ENCODE assay signal across 8 cellular contexts in genomic region chr7:87926581-87927461, GRCh38. TPM values are rescaled to one million over a fixed set of nuclear protein-coding genes. Genes with fewer than 3 reads are reported as not detected.
DNase-seq lines count a peak whose midpoint lies in the region; ATAC-seq and TF ChIP-seq lines count a peak whose summit lies in the region.

No MANE protein-coding gene starts in this region.

- H3K4me2 ChIP-seq in neuronal stem cell (ENCODE audit: insufficient read depth, low read length, poor library complexity, severe bottlenecking), result no peak overlapping the region

- H2BK12ac ChIP-seq in neuronal stem cell (ENCODE audit: low read length), result no peak overlapping the region

- no peak overlapping the region for H2BK15ac ChIP-seq in neuronal stem cell (ENCODE audit: low read length)

- H3K79me1 ChIP-seq in neuronal stem cell (ENCODE audit: low read depth, low read length), result no peaks in the 10 kb centered on the region

- H2BK120ac ChIP-seq in neuronal stem cell (ENCODE audit: low read depth, low read length), result no peak overlapping the region

- H4K91ac ChIP-seq in neuronal stem cell (ENCODE audit: low read depth, low read length, poor library complexity), result no peak overlapping the region

- H2BK5ac ChIP-seq in neuronal stem cell (ENCODE audit: low read length), result no peak overlapping the region

- H3K9ac ChIP-seq in ES-I3 (ENCODE audit: low read depth, low read length) (peak overlapping the region; percentile 5), neuronal stem cell (ENCODE audit: low read depth, low read length, poor library complexity) (no peak overlapping the region)

- DNase-seq in SK-N-DZ (ENCODE audit: low spot score) (peak; percentile 22), neuronal stem cell (ENCODE audit: low spot score) (no peak), left ventricle myocardium inferior (no peak), testis (no peak), medulla oblongata (ENCODE audit: extremely low spot score) (no peak)

- H2AK5ac ChIP-seq in neuronal stem cell (ENCODE audit: low read depth, low read length), result no peak overlapping the region

- H3K14ac ChIP-seq in neuronal stem cell (ENCODE audit: low read length), result no peak overlapping the region

- ATAC-seq in GM19397 (IDR thresholded peaks at IDR 0.05; ENCODE audit: unreplicated experiment) (peak; percentile 99), HG03280 (IDR thresholded peaks at IDR 0.05; ENCODE audit: unreplicated experiment) (peak; percentile 95)

- H3K23ac ChIP-seq in neuronal stem cell (ENCODE audit: low read depth, low read length, poor library complexity), result no peak overlapping the region

- no peaks in the 10 kb centered on the region for H3K36me3 ChIP-seq in ES-I3 (ENCODE audit: insufficient read depth, low read length)
- H3K36me3 ChIP-seq in neuronal stem cell (replicated peaks in 1 of 2; ENCODE audit: control insufficient read depth in 2 of 2, insufficient read depth in 2 of 2, low read length in 2 of 2), result no peaks in the 10 kb centered on the region
- no peaks in the 10 kb centered on the region for H3K36me3 ChIP-seq in left ventricle myocardium inferior
- no peaks in the 10 kb centered on the region for H3K36me3 ChIP-seq in testis (ENCODE audit: low read depth, missing control alignments)

- TF ChIP-seq CTCF in left ventricle myocardium inferior (IDR thresholded peaks at IDR 0.05; ENCODE audit: borderline replicate concordance) (no peak), testis (IDR thresholded peaks at IDR 0.05) (no peak)

- intact Hi-C loops in left ventricle myocardium inferior (cut with micrococcal nuclease) (no loop called here), testis (cut with DNase I; ENCODE audit: low total_unique reads) (no loop called here)

- WGBS in neuronal stem cell (ENCODE audit: extremely low coverage in 2 of 2, insufficient read length in 2 of 2, insufficient replicate concordance in 1 of 2), 2 donors, result no CpG with 5 or more reads among the region's 6 CpGs
- 61 to 68% methylated on average over 5 to 6 of the region's 6 CpGs for WGBS in testis, 2 donors

- no peak overlapping the region for H3K27ac ChIP-seq in neuronal stem cell (replicated peaks; ENCODE audit: low read length)
- no peak overlapping the region for H3K27ac ChIP-seq in left ventricle myocardium inferior (replicated peaks)
- H3K27ac ChIP-seq in testis, result no peak overlapping the region

- H3K18ac ChIP-seq in neuronal stem cell (ENCODE audit: low read length), result no peak overlapping the region

- H4K8ac ChIP-seq in neuronal stem cell (ENCODE audit: low read depth, low read length), result no peak overlapping the region

- H3K4me1 ChIP-seq in ES-I3 (ENCODE audit: insufficient read depth, low read length) (peaks cover 6% of the 10 kb centered on the region; the same call in 1 of the 2 replicates), neuronal stem cell (ENCODE audit: control insufficient read depth in 2 of 2, insufficient read depth in 1 of 2, low read depth in 1 of 2, low read length in 2 of 2) (peaks cover 2% of the 10 kb centered on the region in 2 donors), left ventricle myocardium inferior (no peaks in the 10 kb centered on the region), testis (no peaks in the 10 kb centered on the region)

- H2AFZ ChIP-seq in neuronal stem cell (ENCODE audit: low read length), result peak overlapping the region; percentile 37

- H3K9me3 ChIP-seq in ES-I3 (ENCODE audit: control insufficient read depth, insufficient read depth, low read length) (no peaks in the 10 kb centered on the region), neuronal stem cell (replicated peaks in 1 of 2; ENCODE audit: control insufficient read depth in 2 of 2, insufficient read depth in 1 of 2, low read depth in 1 of 2, low read length in 2 of 2) (no peaks in the 10 kb centered on the region), left ventricle myocardium inferior (replicated peaks) (no peaks in the 10 kb centered on the region), testis (no peaks in the 10 kb centered on the region)

- peaks cover 0 to 3% (median 0%) of the 10 kb centered on the region in 3 experiments for H3K27me3 ChIP-seq in neuronal stem cell (ENCODE audit: control insufficient read depth in 3 of 3, insufficient read depth in 3 of 3, low read depth in 1 of 3, low read length in 3 of 3)
- H3K27me3 ChIP-seq in left ventricle myocardium inferior (ENCODE audit: low read depth), result no peaks in the 10 kb centered on the region
- no peaks in the 10 kb centered on the region for H3K27me3 ChIP-seq in testis

- H3K4me3 ChIP-seq in neuronal stem cell (ENCODE audit: low read length in 2 of 2) (no peak overlapping the region), left ventricle myocardium inferior (no peak overlapping the region), testis (no peak overlapping the region)

- no peak for TF ChIP-seq POLR2A in testis (IDR thresholded peaks at IDR 0.05)

- no peak overlapping the region for H3K4ac ChIP-seq in neuronal stem cell (ENCODE audit: low read length)

RNA-seq across cellular contexts. Expression of gene ADAM22, which starts 7.2 kb away (rescaled TPM):
- polyA plus RNA-seq in SK-N-DZ (2014; cell fraction: cytosol; rRNA removed), result 11.2 and 15.3 TPM in 2 replicates
- 36.0 and 45.8 TPM in 2 replicates for polyA plus RNA-seq in SK-N-DZ (2014; cell fraction: nucleus; rRNA removed)
- polyA plus RNA-seq in neuronal stem cell (2013, experiment 1 of 2), result 5.2 TPM
- polyA plus RNA-seq in neuronal stem cell (2013, experiment 2 of 2), result 5.2 TPM
- total RNA-seq in left ventricle myocardium inferior, result 1.9 TPM
- total RNA-seq in testis, result 1 to 10 TPM; 4.4 TPM
- polyA plus RNA-seq in testis (ENCODE audit: insufficient read depth, low read depth, low replicate concordance), result 2.9 TPM

RNA-seq across cellular contexts. Expression of gene DBF4, which starts 50.5 kb away (rescaled TPM):
- polyA plus RNA-seq in SK-N-DZ (2014; cell fraction: cytosol; rRNA removed), result 45.4 and 51.3 TPM in 2 replicates
- polyA plus RNA-seq in SK-N-DZ (2014; cell fraction: nucleus; rRNA removed), result 67.1 and 71.0 TPM in 2 replicates
- 61.0 TPM for polyA plus RNA-seq in neuronal stem cell (2013, experiment 1 of 2)
- polyA plus RNA-seq in neuronal stem cell (2013, experiment 2 of 2), result 71.3 TPM
- total RNA-seq in left ventricle myocardium inferior (1.3 TPM), testis (100 to 1,000 TPM in 1 of 2 donors, 10 to 100 TPM in 1; 72.5 to 106 TPM)
- polyA plus RNA-seq in testis (ENCODE audit: insufficient read depth, low read depth, low replicate concordance), result 85.5 TPM

RNA-seq across cellular contexts. Expression of gene SLC25A40, which starts 50.7 kb away (rescaled TPM):
- polyA plus RNA-seq in SK-N-DZ (2014; cell fraction: cytosol; rRNA removed), result 47.2 and 48.0 TPM in 2 replicates
- 69.6 and 168 TPM in 2 replicates for polyA plus RNA-seq in SK-N-DZ (2014; cell fraction: nucleus; rRNA removed)
- polyA plus RNA-seq in neuronal stem cell (2013, experiment 1 of 2), result 21.9 TPM
- polyA plus RNA-seq in neuronal stem cell (2013, experiment 2 of 2), result 16.1 TPM
- total RNA-seq in left ventricle myocardium inferior (27.0 TPM), testis (10 to 100 TPM; 32.0 to 34.0 TPM)
- 18.0 TPM for polyA plus RNA-seq in testis (ENCODE audit: insufficient read depth, low read depth, low replicate concordance)

Comparison
In these comparisons a context has a peak if more than half of its experiments do, and no peak if none do; other contexts are left out.
1. RNA of gene DBF4, which starts 50.5 kb away (total RNA-seq): 72.5 to 106 TPM in testis; 1.3 TPM in left ventricle myocardium inferior (single experiment); every median in the first group is over 10 times any median in the second.